Comparison of ENCODE assay signal across 8 cellular contexts in genomic region chr15:70492240-70493177, GRCh38.
A peak's percentile ranks its signal among the peaks of the same experiment; 100 is the strongest.
DNase-seq lines count a peak whose midpoint lies in the region; ATAC-seq and TF ChIP-seq lines count a peak whose summit lies in the region.

No MANE protein-coding gene starts in this region.

- ATAC-seq in GM19328 (IDR thresholded peaks at IDR 0.05; ENCODE audit: unreplicated experiment) (peak; percentile 49), HG03460 (IDR thresholded peaks at IDR 0.05; ENCODE audit: unreplicated experiment) (peak; percentile 53), left lobe of liver (peak; percentile 12)
- peak; percentile 59 for ATAC-seq in activated naive CD8-positive, alpha-beta T cell treated with anti-CD3 and anti-CD28 coated beads, Interleukin-2, amount 50 U/mL, for 24 hours

- peak overlapping the region; percentile 73 for H3K4me3 Mint-ChIP-seq in activated naive CD8-positive, alpha-beta T cell treated with anti-CD3 and anti-CD28 coated beads, Interleukin-2, amount 50 U/mL, for 24 hours
- H3K4me3 Mint-ChIP-seq in endothelial cell (ENCODE audit: unreplicated experiment): no peak overlapping the region

- TF ChIP-seq CTCF in AG09309 (IDR thresholded peaks at IDR 0.05; ENCODE audit: control insufficient read depth, insufficient read depth, low read depth, low read length, missing control alignments): no peak
- no peak for TF ChIP-seq CTCF in endothelial cell (IDR thresholded peaks at IDR 0.05; ENCODE audit: unreplicated experiment)

- H3K27ac Mint-ChIP-seq in activated naive CD8-positive, alpha-beta T cell treated with anti-CD3 and anti-CD28 coated beads, Interleukin-2, amount 50 U/mL, for 24 hours: peak overlapping the region; percentile 93
- H3K27ac Mint-ChIP-seq in endothelial cell (ENCODE audit: unreplicated experiment): no peak overlapping the region

- H3K36me3 Mint-ChIP-seq in activated naive CD8-positive, alpha-beta T cell treated with anti-CD3 and anti-CD28 coated beads, Interleukin-2, amount 50 U/mL, for 24 hours (ENCODE audit: low read depth): no peaks in the 10 kb centered on the region
- H3K36me3 Mint-ChIP-seq in endothelial cell (ENCODE audit: low read depth, unreplicated experiment): peaks cover 3% of the 10 kb centered on the region

- H3K27me3 Mint-ChIP-seq in activated naive CD8-positive, alpha-beta T cell treated with anti-CD3 and anti-CD28 coated beads, Interleukin-2, amount 50 U/mL, for 24 hours: peaks cover 32% of the 10 kb centered on the region
- peaks cover 4% of the 10 kb centered on the region for H3K27me3 Mint-ChIP-seq in endothelial cell (ENCODE audit: unreplicated experiment)

- H3K4me1 Mint-ChIP-seq in activated naive CD8-positive, alpha-beta T cell treated with anti-CD3 and anti-CD28 coated beads, Interleukin-2, amount 50 U/mL, for 24 hours: peaks cover 68% of the 10 kb centered on the region
- peaks cover 8% of the 10 kb centered on the region for H3K4me1 Mint-ChIP-seq in endothelial cell (ENCODE audit: unreplicated experiment)

- H3K9me3 Mint-ChIP-seq in activated naive CD8-positive, alpha-beta T cell treated with anti-CD3 and anti-CD28 coated beads, Interleukin-2, amount 50 U/mL, for 24 hours: no peaks in the 10 kb centered on the region
- H3K9me3 Mint-ChIP-seq in endothelial cell (ENCODE audit: unreplicated experiment): no peaks in the 10 kb centered on the region

- DNase-seq in AG09309 (ENCODE audit: low read depth) (peak; percentile 74), T follicular helper cell (ENCODE audit: low read depth) (peak; percentile 74), left lobe of liver (ENCODE audit: low spot score) (no peak), endothelial cell (ENCODE audit: low spot score) (no peak)
- peak; percentile 83 for DNase-seq in activated naive CD8-positive, alpha-beta T cell treated with anti-CD3 and anti-CD28 coated beads, Interleukin-2, amount 50 U/mL, for 24 hours
- DNase-seq in stimulated activated CD8-positive, alpha-beta memory T cell treated with anti-CD3 and anti-CD28 coated beads, Interleukin-2, amount 100 ng/mL, for 1 hour (ENCODE audit: low read depth in 2 of 2): peak; percentile 55 to 63

- no peak overlapping the region for H3K4me3 ChIP-seq in AG09309 (ENCODE audit: control insufficient read depth, low read depth, low read length)

Comparison
In these comparisons a context has a peak if more than half of its experiments do, and no peak if none do; other contexts are left out.
1. DNase-seq: peak in AG09309 (single experiment), T follicular helper cell (single experiment), activated naive CD8-positive, alpha-beta T cell treated with anti-CD3 and anti-CD28 coated beads, Interleukin-2, amount 50 U/mL, for 24 hours (single experiment) and stimulated activated CD8-positive, alpha-beta memory T cell treated with anti-CD3 and anti-CD28 coated beads, Interleukin-2, amount 100 ng/mL, for 1 hour (2 of 2); none in left lobe of liver (single experiment) and endothelial cell (single experiment).
2. Peak in every context shown above with its lines, with median percentiles within 50 percentile points of each other: ATAC-seq.